Comparison of ENCODE assay signal across 20 cellular contexts in genomic region chr20:59703046-59703445, GRCh38.
"Had no signal": no experiment of that assay in that cellular context is flagged by ENCODE, and none has a peak within 500 bp of the region (broad histone marks: within the 10 kb centered on the region; RNA-seq: fewer than 3 reads in every experiment).

No MANE protein-coding gene starts in this region.

- H3K27ac ChIP-seq: esophagus muscularis mucosa, lower lobe of right lung, prostate gland, sigmoid colon, thoracic aorta, tibial nerve, upper lobe of left lung had no signal

- H3K27me3 Mint-ChIP-seq: stimulated activated memory B cell treated with anti-CD40 and anti-IgM and Interleukin-4, amounts not matched to agents 10 μg/mL and 1 μg/mL and 100 μg/mL, for 72 hours had no signal

- H3K9me3 Mint-ChIP-seq: endodermal cell, immature natural killer cell had no signal

- H3K36me3 Mint-ChIP-seq: immature natural killer cell; naive thymus-derived CD8-positive, alpha-beta T cell; stimulated activated memory B cell treated with anti-CD40 and anti-IgM and Interleukin-4, amounts not matched to agents 10 μg/mL and 1 μg/mL and 100 μg/mL, for 72 hours had no signal

- H3K27me3 ChIP-seq: sigmoid colon, tibial nerve, upper lobe of left lung had no signal

- H3K4me1 Mint-ChIP-seq: endodermal cell; immature natural killer cell; naive thymus-derived CD8-positive, alpha-beta T cell; nephron progenitor cell; stimulated activated memory B cell treated with anti-CD40 and anti-IgM and Interleukin-4, amounts not matched to agents 10 μg/mL and 1 μg/mL and 100 μg/mL, for 72 hours had no signal

- H3K9me3 ChIP-seq: esophagus muscularis mucosa, lower lobe of right lung, prostate gland, sigmoid colon, thoracic aorta, upper lobe of left lung had no signal

- DNase-seq: effector CD8-positive, alpha-beta T cell; endodermal cell; hypothalamus; immature natural killer cell; left ventricle myocardium superior; lower lobe of right lung; naive thymus-derived CD8-positive, alpha-beta T cell; nephron progenitor cell; nucleus accumbens; right cardiac atrium; sigmoid colon; stimulated activated CD4-positive, alpha-beta T cell treated with anti-CD3 and anti-CD28 coated beads, Interleukin-4, amount 100 ng/mL, for 4 hours; stimulated activated naive CD8-positive, alpha-beta T cell treated with anti-CD3 and anti-CD28 coated beads, Interleukin-15, Interleukin-2, amounts not matched to agents 100 U/mL and 50 U/mL, for 24 hours; substantia nigra; upper lobe of left lung had no signal

- ATAC-seq: left ventricle myocardium superior; lower lobe of right lung; naive thymus-derived CD8-positive, alpha-beta T cell; right cardiac atrium; stimulated activated memory B cell treated with anti-CD40 and anti-IgM and Interleukin-4, amounts not matched to agents 10 μg/mL and 1 μg/mL and 100 μg/mL, for 72 hours; stimulated activated naive CD8-positive, alpha-beta T cell treated with anti-CD3 and anti-CD28 coated beads, Interleukin-15, Interleukin-2, amounts not matched to agents 100 U/mL and 50 U/mL, for 24 hours had no signal

- H3K4me3 ChIP-seq: esophagus muscularis mucosa, lower lobe of right lung, prostate gland, sigmoid colon, thoracic aorta, tibial nerve, upper lobe of left lung had no signal

- H3K4me3 Mint-ChIP-seq: endodermal cell; immature natural killer cell; naive thymus-derived CD8-positive, alpha-beta T cell; nephron progenitor cell; stimulated activated memory B cell treated with anti-CD40 and anti-IgM and Interleukin-4, amounts not matched to agents 10 μg/mL and 1 μg/mL and 100 μg/mL, for 72 hours had no signal

- H3K4me1 ChIP-seq: esophagus muscularis mucosa, lower lobe of right lung, prostate gland, sigmoid colon, tibial nerve, upper lobe of left lung had no signal

- H3K36me3 ChIP-seq: esophagus muscularis mucosa, lower lobe of right lung, prostate gland, sigmoid colon, thoracic aorta, tibial nerve, upper lobe of left lung had no signal

- H3K27ac Mint-ChIP-seq: endodermal cell; immature natural killer cell; naive thymus-derived CD8-positive, alpha-beta T cell; nephron progenitor cell; stimulated activated memory B cell treated with anti-CD40 and anti-IgM and Interleukin-4, amounts not matched to agents 10 μg/mL and 1 μg/mL and 100 μg/mL, for 72 hours had no signal
